ENCODE assay signal across 15 cellular contexts in genomic region chr1:54569339-54569738, GRCh38. TPM values are rescaled to one million over a fixed set of nuclear protein-coding genes. Genes with fewer than 3 reads are reported as not detected.
DNase-seq lines count a peak whose midpoint lies in the region; ATAC-seq and TF ChIP-seq lines count a peak whose summit lies in the region.
"Had no signal": no experiment of that assay in that cellular context is flagged by ENCODE, and none has a peak within 500 bp of the region (broad histone marks: within the 10 kb centered on the region; RNA-seq: fewer than 3 reads in every experiment).

No MANE protein-coding gene starts in this region.

- H3K9ac ChIP-seq in endodermal cell (ENCODE audit: extremely low read depth, low read length, poor library complexity, severe bottlenecking), result no peak overlapping the region
- H3K9ac ChIP-seq: SK-N-SH had no signal

- DNase-seq in DMS53 (lab: John Stamatoyannopoulos, UW) (peak; percentile 53), DMS53 treated with DMSO at 0.1 percent for 48 hours (lab: John Stamatoyannopoulos, UW; ENCODE audit: unreplicated experiment) (no peak), endodermal cell (peak; percentile 57), vagina (ENCODE audit: extremely low spot score in 2 of 2) (no peak), glomerular visceral epithelial cell (ENCODE audit: extremely low spot score) (no peak), body of pancreas (no peak)
- no peak for DNase-seq in stimulated activated CD4-positive, alpha-beta T cell treated with anti-CD3 and anti-CD28 coated beads, Interleukin-2, amount 100 ng/mL, for 24 hours
- DNase-seq: activated CD4-positive, alpha-beta T cell treated with anti-CD3 and anti-CD28 coated beads, Interleukin-2, amount 10 ng/mL, durations not matched to agents 7 days and 5 days; activated naive CD4-positive, alpha-beta T cell; NCI-H1092 treated with DMSO at 0.1 percent for 48 hours; SK-N-SH had no signal

- TF ChIP-seq POLR2A in vagina (IDR thresholded peaks at IDR 0.05), result no peak
- no peak for TF ChIP-seq POLR2A in body of pancreas (IDR thresholded peaks at IDR 0.05)

- H3K4me3 Mint-ChIP-seq in endodermal cell, result no peak overlapping the region
- H3K4me3 Mint-ChIP-seq: activated CD4-positive, alpha-beta T cell treated with anti-CD3 and anti-CD28 coated beads, Interleukin-2, amount 10 ng/mL, durations not matched to agents 7 days and 5 days had no signal

- ATAC-seq in body of pancreas, result no peak

- H3K9me3 ChIP-seq in endodermal cell (ENCODE audit: control insufficient read depth, low read length) (no peaks in the 10 kb centered on the region), vagina (no peaks in the 10 kb centered on the region), body of pancreas (no peaks in the 10 kb centered on the region)
- H3K9me3 ChIP-seq: SK-N-SH had no signal

- H3K36me3 ChIP-seq in endodermal cell (ENCODE audit: control insufficient read depth, insufficient read depth, low read length), result no peaks in the 10 kb centered on the region
- H3K36me3 ChIP-seq in vagina, result no peaks in the 10 kb centered on the region
- H3K36me3 ChIP-seq in body of pancreas (replicated peaks in 1 of 2; ENCODE audit: insufficient read depth in 1 of 2, low read depth in 2 of 2), result no peaks in the 10 kb centered on the region

- H3K4me1 ChIP-seq in endodermal cell (ENCODE audit: control insufficient read depth, insufficient read depth, low read length) (no peaks in the 10 kb centered on the region), vagina (peaks cover 35% of the 10 kb centered on the region), body of pancreas (peaks cover 12% of the 10 kb centered on the region)

- WGBS in endodermal cell (ENCODE audit: insufficient coverage in 1 of 2, insufficient read length in 1 of 2), 2 experiments, result 57 to 69% methylated on average over 2 to 4 of the region's 4 CpGs
- WGBS in body of pancreas, 2 donors, result 85 to 91% methylated on average over 4 of the region's 4 CpGs

- no peak for TF ChIP-seq CTCF in endodermal cell (conservative IDR thresholded peaks at IDR 0.05)
- TF ChIP-seq CTCF in vagina (IDR thresholded peaks at IDR 0.05), result no peak
- no peak for TF ChIP-seq CTCF in body of pancreas (IDR thresholded peaks at IDR 0.05)

- intact Hi-C loops in vagina (cut with DNase I), result no loop called here
- intact Hi-C loops in body of pancreas (cut with DNase I), result no loop called here

- H3K36me3 Mint-ChIP-seq in endodermal cell (ENCODE audit: low read depth), result no peaks in the 10 kb centered on the region

- H3K27me3 ChIP-seq in endodermal cell (ENCODE audit: control insufficient read depth, insufficient read depth, low read length, poor library complexity, severe bottlenecking) (no peaks in the 10 kb centered on the region), layer of hippocampus (ENCODE audit: control insufficient read depth, insufficient read depth, low read length) (no peaks in the 10 kb centered on the region), vagina (no peaks in the 10 kb centered on the region), body of pancreas (no peaks in the 10 kb centered on the region)

- no peak overlapping the region for H3K27ac ChIP-seq in endodermal cell (ENCODE audit: low read depth, low read length)
- peak overlapping the region; percentile 8 for H3K27ac ChIP-seq in layer of hippocampus (ENCODE audit: low read depth, low read length)
- H3K27ac ChIP-seq in vagina, result peak overlapping the region; percentile 1
- H3K27ac ChIP-seq in body of pancreas, result no peak overlapping the region
- H3K27ac ChIP-seq: 22Rv1 had no signal

- H3K27ac Mint-ChIP-seq in endodermal cell, result peak overlapping the region; percentile 33
- H3K27ac Mint-ChIP-seq: activated CD4-positive, alpha-beta T cell treated with anti-CD3 and anti-CD28 coated beads, Interleukin-2, amount 10 ng/mL, durations not matched to agents 7 days and 5 days had no signal

- H3K4me1 Mint-ChIP-seq in endodermal cell, result peaks cover 20% of the 10 kb centered on the region

- H3K4me3 ChIP-seq in endodermal cell (ENCODE audit: low read length) (no peak overlapping the region), vagina (no peak overlapping the region), body of pancreas (no peak overlapping the region)

- no peaks in the 10 kb centered on the region for H3K27me3 Mint-ChIP-seq in endodermal cell (ENCODE audit: insufficient read depth)
- H3K27me3 Mint-ChIP-seq: activated CD4-positive, alpha-beta T cell treated with anti-CD3 and anti-CD28 coated beads, Interleukin-2, amount 10 ng/mL, durations not matched to agents 7 days and 5 days had no signal

- peaks cover under 1% of the 10 kb centered on the region for H3K9me3 Mint-ChIP-seq in endodermal cell
- H3K9me3 Mint-ChIP-seq: activated CD4-positive, alpha-beta T cell treated with anti-CD3 and anti-CD28 coated beads, Interleukin-2, amount 10 ng/mL, durations not matched to agents 7 days and 5 days had no signal

RNA-seq across cellular contexts. Expression of gene ACOT11, which starts 21.3 kb away (rescaled TPM):
- 1 to 10 TPM; 5.6 to 6.0 TPM for total RNA-seq in endodermal cell
- 1.5 TPM for polyA plus RNA-seq in endodermal cell (2013, experiment 1 of 2)
- polyA plus RNA-seq in endodermal cell (2013, experiment 2 of 2), result 1.2 TPM
- total RNA-seq in vagina, result 26.0 TPM
- total RNA-seq in body of pancreas, result 1 to 10 TPM; 3.9 to 6.3 TPM

RNA-seq across cellular contexts. Expression of gene FAM151A, which starts 54.0 kb away (rescaled TPM):
- total RNA-seq in endodermal cell (not detected), vagina (not detected), body of pancreas (not detected)
- polyA plus RNA-seq in endodermal cell (2013, experiment 1 of 2), result 0.11 TPM
- polyA plus RNA-seq in endodermal cell (2013, experiment 2 of 2), result not detected
- total RNA-seq: activated CD4-positive, alpha-beta T cell treated with anti-CD3 and anti-CD28 coated beads, Interleukin-2, amount 10 ng/mL, durations not matched to agents 7 days and 5 days; mucosa of gallbladder; NCI-H460 had no signal
- polyA plus RNA-seq: SK-N-SH had no signal

Comparison
In these comparisons a context has a peak if more than half of its experiments do, and no peak if none do; other contexts are left out.
1. DNase-seq: peak in DMS53 (single experiment) and endodermal cell (single experiment); none in DMS53 treated with DMSO at 0.1 percent for 48 hours (single experiment), vagina (0 of 2), stimulated activated CD4-positive, alpha-beta T cell treated with anti-CD3 and anti-CD28 coated beads, Interleukin-2, amount 100 ng/mL, for 24 hours (0 of 2), glomerular visceral epithelial cell (single experiment) and body of pancreas (0 of 4).
2. H3K27ac ChIP-seq: peak in layer of hippocampus (single experiment) and vagina (single experiment); none in endodermal cell (single experiment) and body of pancreas (0 of 4).